In genomic region chr6:24412294-24412693, GRCh38 we compare ENCODE assay signal across 1 cellular context.
TF ChIP-seq lines count a peak whose summit lies in the region.

No MANE protein-coding gene starts in this region.

TF ChIP-seq in GM12878, 131 proteins besides CTCF, POLR2A, EP300 and RAD21:
- TF ChIP-seq ZZZ3 (IDR thresholded peaks at IDR 0.05; ENCODE audit: control insufficient read depth, insufficient read length, low read depth), result no peak
- no peak for TF ChIP-seq BCLAF1 (IDR thresholded peaks at IDR 0.05)
